ENCODE assay signal across 20 cellular contexts in the genomic region with DNA sequence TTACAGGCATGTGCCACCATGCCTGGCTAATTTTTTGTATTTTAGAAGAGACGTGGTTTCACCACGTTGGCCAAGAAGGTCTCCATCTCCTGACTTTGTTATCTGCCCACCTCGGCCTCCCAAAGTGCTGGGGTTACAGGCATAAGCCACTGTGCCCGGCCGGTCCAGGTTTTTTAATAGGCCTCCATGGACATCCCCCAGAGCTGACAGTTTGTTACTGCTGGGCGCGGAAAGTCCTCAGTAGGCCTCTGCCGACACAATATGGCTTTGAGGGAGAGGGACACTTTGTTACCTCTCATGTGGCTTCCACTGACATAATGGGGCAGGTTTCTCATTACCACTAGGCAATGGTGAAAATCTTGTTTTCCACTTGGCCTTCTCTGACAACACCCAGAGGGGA.
DNase-seq lines count a peak whose midpoint lies in the region; ATAC-seq and TF ChIP-seq lines count a peak whose summit lies in the region.
"Had no signal": no experiment of that assay in that cellular context is flagged by ENCODE, and none has a peak within 500 bp of the region (broad histone marks: within the 10 kb centered on the region; RNA-seq: fewer than 3 reads in every experiment).

No MANE protein-coding gene starts in this region.

- DNase-seq in cardiac septum (ENCODE audit: low spot score), result peak; percentile 50
- DNase-seq in right atrium auricular region (ENCODE audit: low spot score), result no peak
- no peak for DNase-seq in WTC11 (ENCODE audit: low spot score)
- peak; percentile 9 for DNase-seq in iPS-NIHi7 (ENCODE audit: extremely low spot score)
- peak; percentile 44 for DNase-seq in upper lobe of right lung
- no peak for DNase-seq in NCI-H146 (lab: John Stamatoyannopoulos, UW)
- DNase-seq: DMS53, GF-D8, IMR-90, NCI-H1092 treated with DMSO at 0.1 percent for 48 hours, NCI-H2081, NCI-H2171 treated with DMSO at 0.1 percent for 48 hours, NCI-H524 treated with DMSO at 0.1 percent for 48 hours, NCI-H82 had no signal

- POLR2A ChIA-PET in WTC11 (lab: Charles Lee), result no interaction called here

- H3K36me3 Mint-ChIP-seq in WTC11, result peaks cover 22% of the 10 kb centered on the region
- H3K36me3 Mint-ChIP-seq: CD14-positive monocyte had no signal

- CTCF ChIA-PET in WTC11 (lab: Charles Lee), result interaction anchor here (0.6 to 1.2 kb wide), 3 partner anchors 73 to 152 kb away, joined by 3 to 4 read pairs (median 3); partner anchors contain the start of gene WNT7A

- H3K27ac Mint-ChIP-seq in WTC11, result peak overlapping the region; percentile 88
- H3K27ac Mint-ChIP-seq: B cell, CD14-positive monocyte had no signal

- peak; percentile 66 for ATAC-seq in WTC11
- ATAC-seq in upper lobe of right lung, result no peak
- no peak for ATAC-seq in GM19452 (IDR thresholded peaks at IDR 0.05; ENCODE audit: unreplicated experiment)
- no peak for ATAC-seq in HG03135 (IDR thresholded peaks at IDR 0.05; ENCODE audit: unreplicated experiment)
- ATAC-seq: Panc1 had no signal

- peak overlapping the region; percentile 44 for H3K4me3 Mint-ChIP-seq in WTC11
- H3K4me3 Mint-ChIP-seq: B cell, CD14-positive monocyte had no signal

- peaks cover 3% of the 10 kb centered on the region for H3K27me3 Mint-ChIP-seq in WTC11 (ENCODE audit: low read depth)

- H3K27me3 ChIP-seq in right atrium auricular region (no peaks in the 10 kb centered on the region), upper lobe of right lung (no peaks in the 10 kb centered on the region)

- TF ChIP-seq CTCF in right atrium auricular region (IDR thresholded peaks at IDR 0.05) (no peak), WTC11 (IDR thresholded peaks at IDR 0.05) (no peak), upper lobe of right lung (IDR thresholded peaks at IDR 0.05) (no peak)

- H3K4me1 ChIP-seq in right atrium auricular region, result no peaks in the 10 kb centered on the region
- no peaks in the 10 kb centered on the region for H3K4me1 ChIP-seq in upper lobe of right lung

- H3K27ac ChIP-seq in right atrium auricular region (no peak overlapping the region), upper lobe of right lung (no peak overlapping the region)
- H3K27ac ChIP-seq: KMS-11 had no signal

- H3K4me1 Mint-ChIP-seq in WTC11, result peaks cover 39% of the 10 kb centered on the region
- H3K4me1 Mint-ChIP-seq: B cell, CD14-positive monocyte had no signal

- H3K9me3 Mint-ChIP-seq in WTC11, result peaks cover 36% of the 10 kb centered on the region

- H3K4me3 ChIP-seq in right atrium auricular region (no peak overlapping the region), upper lobe of right lung (no peak overlapping the region)

- H3K36me3 ChIP-seq in right atrium auricular region (no peaks in the 10 kb centered on the region), upper lobe of right lung (no peaks in the 10 kb centered on the region)

- H3K9me3 ChIP-seq in right atrium auricular region (peaks cover 0 to 13% of the 10 kb centered on the region in 2 donors), upper lobe of right lung (no peaks in the 10 kb centered on the region)

- intact Hi-C loops in cardiac septum (cut with DNase I) (no loop called here), upper lobe of right lung (cut with DNase I) (no loop called here)

TF ChIP-seq in WTC11, 78 proteins besides CTCF, POLR2A, EP300 and RAD21:
- no peak for TF ChIP-seq AFF4 (CRISPR knock-in tag; IDR thresholded peaks at IDR 0.05; ENCODE audit: borderline replicate concordance)
- no peak for TF ChIP-seq ZNF396 (CRISPR knock-in tag; IDR thresholded peaks at IDR 0.05; ENCODE audit: borderline replicate concordance)
- TF ChIP-seq PRDM15 (CRISPR knock-in tag; IDR thresholded peaks at IDR 0.05), result peak; percentile 49; the same call in 1 of the 2 replicates
- TF ChIP-seq E2F1 (CRISPR knock-in tag; IDR thresholded peaks at IDR 0.05), result no peak

Comparison
In these comparisons a context has a peak if more than half of its experiments do, and no peak if none do; other contexts are left out.
1. DNase-seq: peak in cardiac septum (single experiment), iPS-NIHi7 (single experiment) and upper lobe of right lung (single experiment); none in right atrium auricular region (single experiment), WTC11 (single experiment) and NCI-H146 (single experiment).